ENCODE assay signal across 34 cellular contexts in the genomic region with DNA sequence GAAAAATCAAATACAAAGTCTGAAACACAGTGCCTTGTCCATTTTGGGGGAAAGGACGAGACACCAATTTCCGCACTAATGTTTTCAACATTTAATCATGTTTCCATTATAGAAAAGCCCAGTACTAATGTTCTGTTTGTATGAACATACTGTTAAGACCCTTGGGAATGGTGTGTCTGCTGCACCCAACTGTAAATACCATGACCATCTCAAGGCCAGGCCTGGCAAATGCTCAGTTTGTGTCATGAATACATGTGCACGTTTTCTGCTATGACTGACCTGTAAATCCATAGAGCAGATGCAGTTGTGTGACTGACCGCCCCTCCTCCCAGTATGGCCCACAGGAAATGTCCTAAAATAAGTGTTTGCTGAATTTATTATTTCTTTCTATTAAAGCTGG.
"Had no signal": no experiment of that assay in that cellular context is flagged by ENCODE, and none has a peak within 500 bp of the region (broad histone marks: within the 10 kb centered on the region; RNA-seq: fewer than 3 reads in every experiment).

No MANE protein-coding gene starts in this region.

- H3K4me2 ChIP-seq: KMS-11 had no signal

- H3K9ac ChIP-seq: KMS-11 had no signal

- H3K4me3 ChIP-seq: MG63 had no signal

- H3K27me3 ChIP-seq: MG63 had no signal

- H3K9me3 ChIP-seq: MG63 had no signal

- H3K27ac ChIP-seq: KMS-11 had no signal

- DNase-seq: Karpas-422, Kasumi-1, MG63, MM.1S, MV-4-11, NCI-H1048, NCI-H1092, NCI-H1092 treated with DMSO at 0.1 percent for 48 hours, NCI-H1105, NCI-H1105 treated with DMSO at 0.1 percent for 48 hours, NCI-H1417, NCI-H1417 treated with DMSO at 0.1 percent for 48 hours, NCI-H1436, NCI-H1436 treated with DMSO at 0.1 percent for 48 hours, NCI-H146, NCI-H1694, NCI-H1694 treated with DMSO at 0.1 percent for 48 hours, NCI-H187, NCI-H187 treated with DMSO at 0.1 percent for 48 hours, NCI-H1930, NCI-H2029, NCI-H2081, NCI-H2081 treated with DMSO at 0.1 percent for 48 hours, NCI-H2107, NCI-H2171, NCI-H2171 treated with DMSO at 0.1 percent for 48 hours, NCI-H2227 treated with DMSO at 0.1 percent for 48 hours, NCI-H226, NCI-H345, NCI-H446, NCI-H446 treated with DMSO at 0.1 percent for 48 hours, NCI-H510A, NCI-H510A treated with DMSO at 0.1 percent for 48 hours had no signal
